15 cellular contexts compared by ENCODE assay signal in genomic region chr17:55343900-55344513, GRCh38.
A peak's percentile ranks its signal among the peaks of the same experiment; 100 is the strongest.
DNase-seq lines count a peak whose midpoint lies in the region; ATAC-seq and TF ChIP-seq lines count a peak whose summit lies in the region.
"Had no signal": no experiment of that assay in that cellular context is flagged by ENCODE, and none has a peak within 500 bp of the region (broad histone marks: within the 10 kb centered on the region; RNA-seq: fewer than 3 reads in every experiment).

No MANE protein-coding gene starts in this region.

- H3K79me2 ChIP-seq in Karpas-422 (ENCODE audit: low read length) = no peaks in the 10 kb centered on the region

- H4K20me1 ChIP-seq in Karpas-422 (ENCODE audit: insufficient read depth, low read depth, low read length) = no peaks in the 10 kb centered on the region

- peaks cover 0 to 18% (median 7%) of the 10 kb centered on the region in 4 donors for H3K4me1 ChIP-seq in esophagus muscularis mucosa
- H3K4me1 ChIP-seq in Karpas-422 (ENCODE audit: low read length) = no peaks in the 10 kb centered on the region

- H3K36me3 ChIP-seq in KOPT-K1 (ENCODE audit: insufficient read depth, low read length) (no peaks in the 10 kb centered on the region), esophagus muscularis mucosa (no peaks in the 10 kb centered on the region), Karpas-422 (ENCODE audit: insufficient read depth, low read length) (no peaks in the 10 kb centered on the region)

- WGBS in esophagus muscularis mucosa = 81% methylated on average over 4 of the region's 4 CpGs

- TF ChIP-seq EP300 in esophagus muscularis mucosa (IDR thresholded peaks at IDR 0.05) = no peak

- H3K9me3 ChIP-seq in KOPT-K1 (ENCODE audit: insufficient read depth, low read length, poor library complexity, severe bottlenecking) (peaks cover 7% of the 10 kb centered on the region), esophagus muscularis mucosa (peaks cover 0 to 5% (median 0%) of the 10 kb centered on the region in 4 donors), Karpas-422 (ENCODE audit: low read length) (no peaks in the 10 kb centered on the region)

- no peak for DNase-seq in activated T-cell treated with anti-CD3 and anti-CD28 coated beads, Interleukin-2, amount 50 U/mL, for 24 hours
- DNase-seq in activated T-cell treated with anti-CD3 and anti-CD28 coated beads, Interleukin-2, amount 50 U/mL, for 48 hours = no peak
- DNase-seq in activated T-helper 1 cell treated with anti-CD3 and anti-CD28 coated beads, Interleukin-12 subunit alpha, Interleukin-12 subunit beta, Interleukin-2, Interleukin-4 antibody, amounts not matched to agents 30 ng/mL and 10 ng/mL and 1 ng/mL, durations not matched to agents 14 hours and 24 hours and 36 hours (ENCODE audit: low spot score) = no peak
- peak; percentile 37 for DNase-seq in esophagus muscularis mucosa (ENCODE audit: extremely low spot score)
- no peak for DNase-seq in Right ventricle myocardium inferior (ENCODE audit: missing footprints)
- DNase-seq in NCI-H2081 treated with DMSO at 0.1 percent for 48 hours (lab: John Stamatoyannopoulos, UW) = no peak
- no peak for DNase-seq in Karpas-422
- DNase-seq: ACHN; CD4-positive, alpha-beta T cell; GOT3; NCI-H1092; NCI-H2107; NCI-H226; NCI-H526 had no signal

- no peak overlapping the region for H3K4me3 ChIP-seq in esophagus muscularis mucosa
- H3K4me3 ChIP-seq in Karpas-422 (ENCODE audit: low read length) = no peak overlapping the region

- no peak for TF ChIP-seq CTCF in esophagus muscularis mucosa (IDR thresholded peaks at IDR 0.05)

- no peak overlapping the region for H3K9ac ChIP-seq in Karpas-422 (ENCODE audit: low read length)

- no peak overlapping the region for H3K4me3 Mint-ChIP-seq in activated T-cell treated with anti-CD3 and anti-CD28 coated beads, Interleukin-2, amount 50 U/mL, for 24 hours
- H3K4me3 Mint-ChIP-seq in activated T-helper 1 cell treated with anti-CD3 and anti-CD28 coated beads, Interleukin-12 subunit alpha, Interleukin-12 subunit beta, Interleukin-2, Interleukin-4 antibody, amounts not matched to agents 30 ng/mL and 10 ng/mL and 1 ng/mL, durations not matched to agents 14 hours and 24 hours and 36 hours = no peak overlapping the region
- H3K4me3 Mint-ChIP-seq: CD4-positive, alpha-beta T cell had no signal

- peaks cover 18% of the 10 kb centered on the region for H3K27me3 Mint-ChIP-seq in activated T-cell treated with anti-CD3 and anti-CD28 coated beads, Interleukin-2, amount 50 U/mL, for 24 hours
- peaks cover 20% of the 10 kb centered on the region for H3K27me3 Mint-ChIP-seq in activated T-helper 1 cell treated with anti-CD3 and anti-CD28 coated beads, Interleukin-12 subunit alpha, Interleukin-12 subunit beta, Interleukin-2, Interleukin-4 antibody, amounts not matched to agents 30 ng/mL and 10 ng/mL and 1 ng/mL, durations not matched to agents 14 hours and 24 hours and 36 hours (ENCODE audit: insufficient read depth)

- H3K9me3 Mint-ChIP-seq in activated T-cell treated with anti-CD3 and anti-CD28 coated beads, Interleukin-2, amount 50 U/mL, for 24 hours = peaks cover 5% of the 10 kb centered on the region
- H3K9me3 Mint-ChIP-seq in activated T-helper 1 cell treated with anti-CD3 and anti-CD28 coated beads, Interleukin-12 subunit alpha, Interleukin-12 subunit beta, Interleukin-2, Interleukin-4 antibody, amounts not matched to agents 30 ng/mL and 10 ng/mL and 1 ng/mL, durations not matched to agents 14 hours and 24 hours and 36 hours = peaks cover 11% of the 10 kb centered on the region
- H3K9me3 Mint-ChIP-seq: CD4-positive, alpha-beta T cell had no signal

- H3K4me1 Mint-ChIP-seq in activated T-cell treated with anti-CD3 and anti-CD28 coated beads, Interleukin-2, amount 50 U/mL, for 24 hours (ENCODE audit: low read depth) = peaks cover 54% of the 10 kb centered on the region
- H3K4me1 Mint-ChIP-seq in activated T-helper 1 cell treated with anti-CD3 and anti-CD28 coated beads, Interleukin-12 subunit alpha, Interleukin-12 subunit beta, Interleukin-2, Interleukin-4 antibody, amounts not matched to agents 30 ng/mL and 10 ng/mL and 1 ng/mL, durations not matched to agents 14 hours and 24 hours and 36 hours (ENCODE audit: low read depth) = peaks cover 64% of the 10 kb centered on the region

- H3K27me3 ChIP-seq in esophagus muscularis mucosa (no peaks in the 10 kb centered on the region), Karpas-422 (ENCODE audit: low read length) (no peaks in the 10 kb centered on the region)

- H3K27ac Mint-ChIP-seq in activated T-cell treated with anti-CD3 and anti-CD28 coated beads, Interleukin-2, amount 50 U/mL, for 24 hours = peak overlapping the region; percentile 75
- H3K27ac Mint-ChIP-seq in activated T-helper 1 cell treated with anti-CD3 and anti-CD28 coated beads, Interleukin-12 subunit alpha, Interleukin-12 subunit beta, Interleukin-2, Interleukin-4 antibody, amounts not matched to agents 30 ng/mL and 10 ng/mL and 1 ng/mL, durations not matched to agents 14 hours and 24 hours and 36 hours = peak overlapping the region; percentile 40
- H3K27ac Mint-ChIP-seq: CD4-positive, alpha-beta T cell had no signal

- ATAC-seq in Right ventricle myocardium inferior = no peak

- intact Hi-C loops in activated T-helper 1 cell treated with anti-CD3 and anti-CD28 coated beads, Interleukin-12 subunit alpha, Interleukin-12 subunit beta, Interleukin-2, Interleukin-4 antibody, amounts not matched to agents 30 ng/mL and 10 ng/mL and 1 ng/mL, durations not matched to agents 14 hours and 24 hours and 36 hours (cut with micrococcal nuclease) = loop anchor here (1.0 to 5.0 kb wide), 5 partner anchors 29 to 390 kb away; partner anchors contain the start of gene MMD
- intact Hi-C loops in esophagus muscularis mucosa (cut with DNase I) (no loop called here), Right ventricle myocardium inferior (cut with DNase I) (loop anchor here (10.0 kb wide), 3 partner anchors 49 to 289 kb away; no protein-coding TSS in a partner anchor)

- H3K27ac ChIP-seq in KOPT-K1 (ENCODE audit: low read depth, low read length, poor library complexity, severe bottlenecking) (peak overlapping the region; percentile 97), esophagus muscularis mucosa (replicated peaks in 1 of 4) (no peak overlapping the region), Karpas-422 (ENCODE audit: low read length) (no peak overlapping the region)

- no peaks in the 10 kb centered on the region for H3K9me2 ChIP-seq in Karpas-422 (replicated peaks; ENCODE audit: insufficient read depth, low read length)

- no peaks in the 10 kb centered on the region for H3K36me3 Mint-ChIP-seq in activated T-cell treated with anti-CD3 and anti-CD28 coated beads, Interleukin-2, amount 50 U/mL, for 24 hours (ENCODE audit: low read depth)
- peaks cover 7% of the 10 kb centered on the region for H3K36me3 Mint-ChIP-seq in activated T-helper 1 cell treated with anti-CD3 and anti-CD28 coated beads, Interleukin-12 subunit alpha, Interleukin-12 subunit beta, Interleukin-2, Interleukin-4 antibody, amounts not matched to agents 30 ng/mL and 10 ng/mL and 1 ng/mL, durations not matched to agents 14 hours and 24 hours and 36 hours (ENCODE audit: low read depth)

- no peak for TF ChIP-seq POLR2A in esophagus muscularis mucosa (IDR thresholded peaks at IDR 0.05; ENCODE audit: low read depth)

- no peak overlapping the region for H3K4me2 ChIP-seq in Karpas-422 (ENCODE audit: low read depth, low read length, poor library complexity, severe bottlenecking)

- no peak overlapping the region for H2AFZ ChIP-seq in Karpas-422 (ENCODE audit: low read length)
